Comparison of ENCODE assay signal across 8 cellular contexts in genomic region chr6:13708679-13709261, GRCh38. TPM values are rescaled to one million over a fixed set of nuclear protein-coding genes. Genes with fewer than 3 reads are reported as not detected.
DNase-seq lines count a peak whose midpoint lies in the region; ATAC-seq and TF ChIP-seq lines count a peak whose summit lies in the region.

No MANE protein-coding gene starts in this region.

- no peaks in the 10 kb centered on the region for H3K9me3 ChIP-seq in right atrium auricular region

- H3K4me1 ChIP-seq in right atrium auricular region: peaks cover 0 to 30% of the 10 kb centered on the region in 2 donors

- H3K36me3 ChIP-seq in right atrium auricular region: no peaks in the 10 kb centered on the region

- no peak for TF ChIP-seq CTCF in right atrium auricular region (IDR thresholded peaks at IDR 0.05)

- ATAC-seq in Right ventricle myocardium inferior (no peak), HG02852 (IDR thresholded peaks at IDR 0.05; ENCODE audit: unreplicated experiment) (no peak), GM19397 (IDR thresholded peaks at IDR 0.05; ENCODE audit: unreplicated experiment) (no peak)

- peak overlapping the region; percentile 62 to 80 for H3K4me3 ChIP-seq in right atrium auricular region

- DNase-seq in right atrium auricular region (ENCODE audit: low spot score): no peak
- no peak for DNase-seq in Right ventricle myocardium inferior (ENCODE audit: missing footprints)
- peak; percentile 25 for DNase-seq in astrocyte of the hippocampus (ENCODE audit: low read depth, low spot score)
- peak; percentile 39 to 55 for DNase-seq in lung microvascular endothelial cell (ENCODE audit: low read depth in 2 of 2)
- no peak for DNase-seq in posterior vena cava (ENCODE audit: low spot score)
- no peak for DNase-seq in NCI-H526 treated with DMSO at 0.1 percent for 48 hours (lab: John Stamatoyannopoulos, UW)

- H3K27ac ChIP-seq in right atrium auricular region: peak overlapping the region; percentile 95 to 96

- no peaks in the 10 kb centered on the region for H3K27me3 ChIP-seq in right atrium auricular region

- intact Hi-C loops in Right ventricle myocardium inferior (cut with DNase I): no loop called here
- intact Hi-C loops in posterior vena cava (cut with DNase I): no loop called here

RNA-seq across cellular contexts. Expression of gene RANBP9, which starts 2.9 kb away (rescaled TPM):
- total RNA-seq in right atrium auricular region (10 to 100 TPM; 28.4 TPM), Right ventricle myocardium inferior (32.3 TPM), lung microvascular endothelial cell (18.3 and 21.0 TPM in 2 replicates), posterior vena cava (10 to 100 TPM; 33.9 to 36.9 TPM)

Comparison
In these comparisons a context has a peak if more than half of its experiments do, and no peak if none do; other contexts are left out.
1. DNase-seq: peak in astrocyte of the hippocampus (single experiment) and lung microvascular endothelial cell (2 of 2); none in right atrium auricular region (single experiment), Right ventricle myocardium inferior (single experiment), posterior vena cava (single experiment) and NCI-H526 treated with DMSO at 0.1 percent for 48 hours (single experiment).